ENCODE assay signal across 20 cellular contexts in the genomic region with DNA sequence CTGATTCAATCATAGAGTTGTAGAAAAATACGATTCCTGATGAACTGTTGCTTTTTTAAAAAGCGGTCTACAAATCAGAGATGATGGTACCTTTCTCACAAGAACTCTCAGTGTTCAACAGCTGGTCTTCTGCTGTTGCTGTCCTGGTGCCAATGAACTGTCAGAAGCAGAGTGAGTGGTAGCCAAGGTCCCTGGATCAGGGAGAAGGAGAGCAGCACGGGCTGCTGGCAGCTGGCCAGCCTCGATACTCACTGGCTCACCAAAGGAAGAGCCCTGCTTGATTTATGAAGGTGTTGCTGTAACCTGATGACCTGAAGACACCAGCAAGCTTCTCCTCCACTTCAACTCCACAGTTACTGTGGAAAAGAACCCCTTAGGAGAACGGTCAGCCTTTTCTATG.
DNase-seq lines count a peak whose midpoint lies in the region; ATAC-seq and TF ChIP-seq lines count a peak whose summit lies in the region.
"Had no signal": no experiment of that assay in that cellular context is flagged by ENCODE, and none has a peak within 500 bp of the region (broad histone marks: within the 10 kb centered on the region; RNA-seq: fewer than 3 reads in every experiment).

No MANE protein-coding gene starts in this region.

- intact Hi-C loops in esophagus muscularis mucosa (cut with DNase I) (no loop called here), gastrocnemius medialis (cut with DNase I; ENCODE audit: low total_unique reads) (no loop called here)

- TF ChIP-seq POLR2A in esophagus muscularis mucosa (IDR thresholded peaks at IDR 0.05; ENCODE audit: low read depth) = no peak
- TF ChIP-seq POLR2A in gastrocnemius medialis (IDR thresholded peaks at IDR 0.05) = no peak

- H3K27ac ChIP-seq in esophagus muscularis mucosa (replicated peaks in 1 of 4) (no peak overlapping the region), gastrocnemius medialis (no peak overlapping the region)
- H3K27ac ChIP-seq: A549, C4-2B, coronary artery, neutrophil, thyroid gland had no signal

- TF ChIP-seq CTCF in esophagus muscularis mucosa (IDR thresholded peaks at IDR 0.05) = no peak
- TF ChIP-seq CTCF in gastrocnemius medialis (IDR thresholded peaks at IDR 0.05 in 4 of 5, conservative IDR thresholded peaks at IDR 0.05 in 1 of 5) = no peak

- peak; percentile 45 to 51 for ATAC-seq in gastrocnemius medialis
- ATAC-seq in HG02610 (IDR thresholded peaks at IDR 0.05; ENCODE audit: unreplicated experiment) = no peak
- ATAC-seq: A549; activated CD8-positive, alpha-beta T cell treated with anti-CD3 and anti-CD28 coated beads, Interleukin-2, amount 10 ng/mL, durations not matched to agents 7 days and 5 days; activated naive CD4-positive, alpha-beta T cell treated with anti-CD3 and anti-CD28 coated beads, Interleukin-2, amount 50 U/mL, for 72 hours had no signal

- peaks cover 0 to 7% (median 3%) of the 10 kb centered on the region in 4 donors for H3K4me1 ChIP-seq in esophagus muscularis mucosa
- H3K4me1 ChIP-seq in gastrocnemius medialis = peaks cover 0 to 6% of the 10 kb centered on the region in 2 donors
- H3K4me1 ChIP-seq: A549, thyroid gland had no signal

- H3K36me3 ChIP-seq in esophagus muscularis mucosa (no peaks in the 10 kb centered on the region), gastrocnemius medialis (no peaks in the 10 kb centered on the region)
- H3K36me3 ChIP-seq: neutrophil, thyroid gland had no signal

- no peak for TF ChIP-seq EP300 in esophagus muscularis mucosa (IDR thresholded peaks at IDR 0.05)

- no peak overlapping the region for H3K4me3 ChIP-seq in esophagus muscularis mucosa
- no peak overlapping the region for H3K4me3 ChIP-seq in gastrocnemius medialis
- H3K4me3 ChIP-seq: A549, coronary artery, thyroid gland had no signal

- DNase-seq in NCI-H1417 (lab: John Stamatoyannopoulos, UW) (peak in 2 of 3 experiments; percentile 54 to 86), NCI-H1417 treated with DMSO at 0.1 percent for 48 hours (lab: John Stamatoyannopoulos, UW) (no peak), NCI-H2227 treated with DMSO at 0.1 percent for 48 hours (lab: John Stamatoyannopoulos, UW) (peak; percentile 15), esophagus muscularis mucosa (ENCODE audit: extremely low spot score) (peak; percentile 42), gastrocnemius medialis (peak in 1 of 2 donors; percentile 18), KBM-7 (no peak), KG1 (lab: John Stamatoyannopoulos, UW) (no peak)
- DNase-seq: activated CD4-positive, CD25-positive, alpha-beta regulatory T cell; activated CD8-positive, alpha-beta T cell treated with anti-CD3 and anti-CD28 coated beads, Interleukin-2, amount 10 ng/mL, durations not matched to agents 7 days and 5 days; activated T-cell treated with anti-CD3 and anti-CD28 coated beads, Interleukin-2, amount 50 U/mL, for 48 hours; foreskin fibroblast; IMR-90; stimulated activated naive CD4-positive, alpha-beta T cell had no signal

- H3K9me3 ChIP-seq in esophagus muscularis mucosa = no peaks in the 10 kb centered on the region
- no peaks in the 10 kb centered on the region for H3K9me3 ChIP-seq in gastrocnemius medialis
- H3K9me3 ChIP-seq: A549, neutrophil, thyroid gland had no signal

- H3K27me3 ChIP-seq in esophagus muscularis mucosa (no peaks in the 10 kb centered on the region), gastrocnemius medialis (no peaks in the 10 kb centered on the region)
- H3K27me3 ChIP-seq: neutrophil, thyroid gland had no signal

- 35% methylated on average over 5 of the region's 5 CpGs for WGBS in esophagus muscularis mucosa

- in situ Hi-C loops in gastrocnemius medialis (cut with MboI; ENCODE audit: low sequenced_read_pairs in 4 of 4) = no loop called here
- in situ Hi-C loops in KBM-7 (cut with MboI; ENCODE audit: low pct_unique_long_range_greater_than_20kb, low sequenced_read_pairs) = no loop called here

Comparison
In these comparisons a context has a peak if more than half of its experiments do, and no peak if none do; other contexts are left out.
1. DNase-seq: peak in NCI-H1417 (2 of 3), NCI-H2227 treated with DMSO at 0.1 percent for 48 hours (single experiment) and esophagus muscularis mucosa (single experiment); none in NCI-H1417 treated with DMSO at 0.1 percent for 48 hours (single experiment), KBM-7 (single experiment) and KG1 (single experiment).